In the genomic region with DNA sequence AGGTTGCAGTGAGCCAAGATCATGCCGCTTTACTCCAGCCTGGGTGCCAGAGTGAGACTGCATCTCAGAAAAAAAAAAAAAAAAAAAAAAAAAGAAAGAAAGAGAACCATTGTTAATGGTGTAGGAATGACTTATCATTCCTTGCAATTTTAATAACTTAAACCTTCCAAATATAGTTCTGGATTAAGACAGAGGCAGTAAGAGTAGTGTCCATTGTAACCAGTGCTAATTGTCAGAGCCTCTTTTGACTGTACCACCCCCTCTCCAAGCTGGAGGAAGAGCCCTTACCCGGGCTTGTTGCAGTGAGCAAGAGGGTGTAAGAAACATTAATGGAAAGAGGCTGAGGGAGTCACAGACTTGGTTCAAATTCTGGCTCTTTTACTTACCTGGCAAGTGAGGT, we compare ENCODE assay signal across 20 cellular contexts. TPM values are rescaled to one million over a fixed set of nuclear protein-coding genes. Genes with fewer than 3 reads are reported as not detected.
DNase-seq lines count a peak whose midpoint lies in the region; ATAC-seq, FAIRE-seq and TF ChIP-seq lines count a peak whose summit lies in the region.
"Had no signal": no experiment of that assay in that cellular context is flagged by ENCODE, and none has a peak within 500 bp of the region (broad histone marks: within the 10 kb centered on the region; RNA-seq: fewer than 3 reads in every experiment).

No MANE protein-coding gene starts in this region.

- ATAC-seq in heart right ventricle (no peak), left ventricle myocardium superior (no peak), left lung (peak; percentile 14)
- no peak for ATAC-seq in stimulated activated naive CD8-positive, alpha-beta T cell treated with anti-CD3 and anti-CD28 coated beads, Interleukin-15, amount 100 ng/mL, for 72 hours
- ATAC-seq: HCT116 had no signal

- H3K9ac ChIP-seq in endothelial cell of umbilical vein (replicated peaks; ENCODE audit: extremely low read depth, insufficient read depth, low read length), result peak overlapping the region; percentile 76

- no peak for TF ChIP-seq CTCF in heart right ventricle (IDR thresholded peaks at IDR 0.05)
- TF ChIP-seq CTCF in endothelial cell of umbilical vein (IDR thresholded peaks at IDR 0.05; ENCODE audit: extremely low read depth in 1 of 2, insufficient read depth in 1 of 2, low read depth in 1 of 2, low read length in 2 of 2), result no peak
- no peak for TF ChIP-seq CTCF in left lung (IDR thresholded peaks at IDR 0.05)
- TF ChIP-seq CTCF in thyroid gland (IDR thresholded peaks at IDR 0.05), result no peak

- peaks cover 85% of the 10 kb centered on the region for H3K79me2 ChIP-seq in endothelial cell of umbilical vein (ENCODE audit: control insufficient read depth, insufficient read depth, low read length)

- dilution Hi-C loops in endothelial cell of umbilical vein (cut with MboI; ENCODE audit: extremely low pct_ligation_motif_present, low sequenced_read_pairs), result no loop called here

- H3K27me3 Mint-ChIP-seq in stimulated activated naive CD8-positive, alpha-beta T cell treated with anti-CD3 and anti-CD28 coated beads, Interleukin-15, amount 100 ng/mL, for 72 hours, result peaks cover 6% of the 10 kb centered on the region
- H3K27me3 Mint-ChIP-seq: CD4-positive, CD25-positive, alpha-beta regulatory T cell had no signal

- 77 to 81% methylated on average over 2 of the region's 2 CpGs for WGBS in heart right ventricle, 2 donors
- WGBS in thyroid gland, 2 donors, result 81 to 84% methylated on average over 2 of the region's 2 CpGs

- H3K27ac ChIP-seq in heart right ventricle, result peak overlapping the region in 9 of 10 donors; percentile 21 to 85 (median 65)
- H3K27ac ChIP-seq in endothelial cell of umbilical vein (ENCODE audit: insufficient read depth, low read depth, low read length), result peak overlapping the region; percentile 98
- H3K27ac ChIP-seq in left lung, result no peak overlapping the region
- peak overlapping the region in 2 of 3 donors; percentile 49 to 67 for H3K27ac ChIP-seq in thyroid gland
- H3K27ac ChIP-seq in SJCRH30, result no peak overlapping the region

- H3K9me3 ChIP-seq in heart right ventricle (no peaks in the 10 kb centered on the region), endothelial cell of umbilical vein (replicated peaks; ENCODE audit: control insufficient read depth, insufficient read depth, low read length) (no peaks in the 10 kb centered on the region), left lung (no peaks in the 10 kb centered on the region), thyroid gland (no peaks in the 10 kb centered on the region), SJCRH30 (replicated peaks) (no peaks in the 10 kb centered on the region)
- H3K9me3 ChIP-seq: BE2C, Peyer's patch had no signal

- H4K20me1 ChIP-seq in endothelial cell of umbilical vein (replicated peaks; ENCODE audit: control insufficient read depth, extremely low read depth, insufficient read depth, low read length), result no peaks in the 10 kb centered on the region

- peak overlapping the region in 1 of 2 donors; percentile 27 for H3K27ac Mint-ChIP-seq in stimulated activated naive CD8-positive, alpha-beta T cell treated with anti-CD3 and anti-CD28 coated beads, Interleukin-15, amount 100 ng/mL, for 72 hours
- H3K27ac Mint-ChIP-seq: CD4-positive, CD25-positive, alpha-beta regulatory T cell; IgD-negative memory B cell had no signal

- H3K9me3 Mint-ChIP-seq in stimulated activated naive CD8-positive, alpha-beta T cell treated with anti-CD3 and anti-CD28 coated beads, Interleukin-15, amount 100 ng/mL, for 72 hours, result no peaks in the 10 kb centered on the region
- H3K9me3 Mint-ChIP-seq: CD4-positive, CD25-positive, alpha-beta regulatory T cell; IgD-negative memory B cell had no signal

- CTCF ChIA-PET in endothelial cell of umbilical vein (lab: Charles Lee), result interaction anchor here (0.6 to 1.4 kb wide), 7 partner anchors 10 to 68 kb away, joined by 3 to 6 read pairs (median 4); no protein-coding TSS in a partner anchor

- FAIRE-seq in endothelial cell of umbilical vein (lab: Jason Lieb, UNC), result no peak
- FAIRE-seq: A204.1, GM19239 had no signal

- no peak overlapping the region for H2AFZ ChIP-seq in endothelial cell of umbilical vein (ENCODE audit: low read depth, low read length)

- H3K4me1 ChIP-seq in heart right ventricle (peaks cover 4 to 88% (median 65%) of the 10 kb centered on the region in 9 donors), endothelial cell of umbilical vein (ENCODE audit: control insufficient read depth, extremely low read depth, insufficient read depth, low read length) (peaks cover 41% of the 10 kb centered on the region), left lung (peaks cover 5 to 26% of the 10 kb centered on the region in 2 donors), thyroid gland (peaks cover 25 to 62% of the 10 kb centered on the region in 2 donors), SJCRH30 (no peaks in the 10 kb centered on the region)
- H3K4me1 ChIP-seq: BE2C, Peyer's patch had no signal

- TF ChIP-seq POLR2A in endothelial cell of umbilical vein (IDR thresholded peaks at IDR 0.05; ENCODE audit: low read depth, low read length), result no peak
- TF ChIP-seq POLR2A in thyroid gland (IDR thresholded peaks at IDR 0.05), result no peak

- BruUV-seq in endothelial cell of umbilical vein (replicated peaks; lab: Mats Ljungman, UMichigan), result no TSS peak

- no peak for DNase-seq in heart right ventricle
- no peak for DNase-seq in left ventricle myocardium superior
- DNase-seq in endothelial cell of umbilical vein (ENCODE audit: low read depth, low spot score), result no peak
- no peak for DNase-seq in left lung
- DNase-seq in thyroid gland, result no peak
- DNase-seq in stimulated activated naive CD8-positive, alpha-beta T cell treated with anti-CD3 and anti-CD28 coated beads, Interleukin-15, amount 100 ng/mL, for 72 hours, result no peak
- no peak for DNase-seq in activated CD4-positive, alpha-beta T cell treated with anti-CD3 and anti-CD28 coated beads, Interleukin-2, amount 50 U/mL, for 1 hour
- DNase-seq in SJCRH30, result no peak
- DNase-seq: BE2C; Calu3; CD4-positive, CD25-positive, alpha-beta regulatory T cell; GF-D8; Karpas-422; MM.1S; NCI-H1436 treated with DMSO at 0.1 percent for 48 hours; Peyer's patch had no signal

- H3K9me1 ChIP-seq in endothelial cell of umbilical vein (replicated peaks; ENCODE audit: control insufficient read depth, extremely low read depth, insufficient read depth, low read length), result no peaks in the 10 kb centered on the region

- H3K36me3 ChIP-seq in heart right ventricle (peaks cover 0 to 17% (median 0%) of the 10 kb centered on the region in 9 donors), endothelial cell of umbilical vein (ENCODE audit: control insufficient read depth in 2 of 2, extremely low read depth in 1 of 2, insufficient read depth in 2 of 2, low read length in 2 of 2) (peaks cover 2 to 3% of the 10 kb centered on the region in 2 experiments), left lung (peaks cover 0 to 4% of the 10 kb centered on the region in 2 donors), thyroid gland (no peaks in the 10 kb centered on the region), SJCRH30 (no peaks in the 10 kb centered on the region)
- H3K36me3 ChIP-seq: BE2C, Peyer's patch had no signal

- intact Hi-C loops in heart right ventricle (cut with DNase I), result loop anchor here in 4 of 10 donors (5.0 to 10.0 kb wide), 2 partner anchors 52 to 66 kb away; a partner anchor contains a TSS
- intact Hi-C loops in left ventricle myocardium superior (cut with micrococcal nuclease), result no loop called here
- intact Hi-C loops in endothelial cell of umbilical vein (cut with micrococcal nuclease), result no loop called here
- intact Hi-C loops in left lung (cut with DNase I), result no loop called here
- intact Hi-C loops in thyroid gland (cut with DNase I), result no loop called here

- H3K27me3 ChIP-seq in heart right ventricle, result no peaks in the 10 kb centered on the region
- H3K27me3 ChIP-seq in endothelial cell of umbilical vein (ENCODE audit: control insufficient read depth in 2 of 2, insufficient read depth in 2 of 2, low read length in 2 of 2), result no peaks in the 10 kb centered on the region
- no peaks in the 10 kb centered on the region for H3K27me3 ChIP-seq in left lung
- no peaks in the 10 kb centered on the region for H3K27me3 ChIP-seq in thyroid gland
- no peaks in the 10 kb centered on the region for H3K27me3 ChIP-seq in SJCRH30
- H3K27me3 ChIP-seq: BE2C, Peyer's patch had no signal

- no peak overlapping the region for H3K4me3 ChIP-seq in heart right ventricle
- H3K4me3 ChIP-seq in endothelial cell of umbilical vein (replicated peaks in 1 of 3; ENCODE audit: insufficient read depth in 1 of 3, low read depth in 1 of 3, low read length in 3 of 3), result peak overlapping the region in 1 of 3 experiments; percentile 31
- no peak overlapping the region for H3K4me3 ChIP-seq in left lung
- H3K4me3 ChIP-seq in thyroid gland (replicated peaks in 1 of 3), result no peak overlapping the region
- no peak overlapping the region for H3K4me3 ChIP-seq in SJCRH30
- H3K4me3 ChIP-seq: Peyer's patch had no signal

- POLR2A ChIA-PET in endothelial cell of umbilical vein (lab: Charles Lee), result no interaction called here

- H3K4me2 ChIP-seq in endothelial cell of umbilical vein (ENCODE audit: insufficient read depth, low read length), result peak overlapping the region; percentile 60

- H3K4me1 Mint-ChIP-seq in stimulated activated naive CD8-positive, alpha-beta T cell treated with anti-CD3 and anti-CD28 coated beads, Interleukin-15, amount 100 ng/mL, for 72 hours, result no peaks in the 10 kb centered on the region
- H3K4me1 Mint-ChIP-seq: CD4-positive, CD25-positive, alpha-beta regulatory T cell; IgD-negative memory B cell had no signal

- H3K4me3 Mint-ChIP-seq in stimulated activated naive CD8-positive, alpha-beta T cell treated with anti-CD3 and anti-CD28 coated beads, Interleukin-15, amount 100 ng/mL, for 72 hours, result no peak overlapping the region
- H3K4me3 Mint-ChIP-seq: CD4-positive, CD25-positive, alpha-beta regulatory T cell; IgD-negative memory B cell had no signal

TF ChIP-seq in endothelial cell of umbilical vein, 7 proteins besides CTCF, POLR2A, EP300 and RAD21 (continues in another document):
- no peak for TF ChIP-seq JUN (IDR thresholded peaks at IDR 0.05; ENCODE audit: borderline replicate concordance, insufficient read depth, insufficient read length, low read depth)
- no peak for TF ChIP-seq FOS (IDR thresholded peaks at IDR 0.05; ENCODE audit: borderline replicate concordance, insufficient read depth, low read length)

RNA-seq across cellular contexts. Expression of a gene that starts 53.8 kb away (rescaled TPM):
- total RNA-seq in heart right ventricle (10 to 100 TPM; 19.0 to 47.1 (median 27.1) TPM), left ventricle myocardium superior (31.8 TPM), endothelial cell of umbilical vein (97.5 and 103 TPM in 2 replicates), left lung (10 to 100 TPM; 51.3 to 53.5 TPM), thyroid gland (100 to 1,000 TPM; 154 to 235 (median 190) TPM)
- polyA plus RNA-seq in heart right ventricle (10 to 100 TPM in 1 of 2 donors, 1 to 10 TPM in 1; 6.9 to 19.6 TPM), endothelial cell of umbilical vein (15.6 and 18.5 TPM in 2 replicates)
- 22.2 and 22.6 TPM in 2 replicates for polyA plus RNA-seq in endothelial cell of umbilical vein (2011; cell fraction: cytosol; rRNA removed)
- 55.6 and 63.0 TPM in 2 replicates for polyA plus RNA-seq in endothelial cell of umbilical vein (2011; cell fraction: nucleus; rRNA removed)
- 37.7 and 41.6 TPM in 2 replicates for polyA plus RNA-seq in endothelial cell of umbilical vein (2012)
- 66.8 and 84.9 TPM in 2 replicates for polyA minus RNA-seq in endothelial cell of umbilical vein
- polyA minus RNA-seq in endothelial cell of umbilical vein (2011; cell fraction: cytosol; rRNA and poly(A)+ RNA removed), result 2.4 TPM
- polyA minus RNA-seq in endothelial cell of umbilical vein (2011; cell fraction: nucleus; rRNA and poly(A)+ RNA removed), result 137 and 139 TPM in 2 replicates
- total RNA-seq in SJCRH30 (2014; rRNA removed; shearing (Covaris generic)), result 32.8 and 33.8 TPM in 2 replicates
- total RNA-seq: CD4-positive, CD25-positive, alpha-beta regulatory T cell had no signal

Comparison
In these comparisons a context has a peak if more than half of its experiments do, and no peak if none do; other contexts are left out.
1. H3K27ac ChIP-seq: peak in heart right ventricle (9 of 10), endothelial cell of umbilical vein (single experiment) and thyroid gland (2 of 3); none in left lung (0 of 2) and SJCRH30 (single experiment).